2 cellular contexts compared by ENCODE assay signal in genomic region chr20:51747182-51747911, GRCh38.
TF ChIP-seq lines count a peak whose summit lies in the region.

No MANE protein-coding gene starts in this region.

TF ChIP-seq in liver, 16 proteins besides CTCF, POLR2A, EP300 and RAD21:
- TF ChIP-seq RXRA (IDR thresholded peaks at IDR 0.05) (no peak), TAF1 (conservative IDR thresholded peaks at IDR 0.05) (no peak), SP1 (IDR thresholded peaks at IDR 0.05) (no peak), JUND (IDR thresholded peaks at IDR 0.05) (no peak), FOXA1 (IDR thresholded peaks at IDR 0.05) (no peak), NR2F2 (IDR thresholded peaks at IDR 0.05) (no peak), GABPA (IDR thresholded peaks at IDR 0.05 in 1 of 2, conservative IDR thresholded peaks at IDR 0.05 in 1 of 2) (no peak), HNF4A (conservative IDR thresholded peaks at IDR 0.05) (no peak), FOXA2 (IDR thresholded peaks at IDR 0.05) (no peak), MAX (IDR thresholded peaks at IDR 0.05) (no peak), YY1 (IDR thresholded peaks at IDR 0.05) (no peak), ZBTB33 (IDR thresholded peaks at IDR 0.05) (no peak)
TF ChIP-seq in liver: peak in this region for 0.

TF ChIP-seq in HepG2, 621 proteins besides CTCF, POLR2A, EP300 and RAD21:
- no peak for TF ChIP-seq ZUFSP (CRISPR knock-in tag; IDR thresholded peaks at IDR 0.05; ENCODE audit: borderline replicate concordance)
- no peak for TF ChIP-seq ZFP41 (CRISPR knock-in tag; IDR thresholded peaks at IDR 0.05; ENCODE audit: borderline replicate concordance)
- TF ChIP-seq ZBTB2 (CRISPR knock-in tag; IDR thresholded peaks at IDR 0.05; ENCODE audit: low read depth), result no peak
- no peak for TF ChIP-seq FOXA3 (CRISPR knock-in tag; IDR thresholded peaks at IDR 0.05)
- TF ChIP-seq BORCS8-MEF2B (CRISPR knock-in tag; IDR thresholded peaks at IDR 0.05), result no peak
- no peak for TF ChIP-seq EED (CRISPR knock-in tag; IDR thresholded peaks at IDR 0.05)
- no peak for TF ChIP-seq THAP8 (CRISPR knock-in tag; IDR thresholded peaks at IDR 0.05; ENCODE audit: borderline replicate concordance)
- TF ChIP-seq RBAK (CRISPR knock-in tag; IDR thresholded peaks at IDR 0.05), result no peak
